ENCODE assay signal across 27 cellular contexts in the genomic region with DNA sequence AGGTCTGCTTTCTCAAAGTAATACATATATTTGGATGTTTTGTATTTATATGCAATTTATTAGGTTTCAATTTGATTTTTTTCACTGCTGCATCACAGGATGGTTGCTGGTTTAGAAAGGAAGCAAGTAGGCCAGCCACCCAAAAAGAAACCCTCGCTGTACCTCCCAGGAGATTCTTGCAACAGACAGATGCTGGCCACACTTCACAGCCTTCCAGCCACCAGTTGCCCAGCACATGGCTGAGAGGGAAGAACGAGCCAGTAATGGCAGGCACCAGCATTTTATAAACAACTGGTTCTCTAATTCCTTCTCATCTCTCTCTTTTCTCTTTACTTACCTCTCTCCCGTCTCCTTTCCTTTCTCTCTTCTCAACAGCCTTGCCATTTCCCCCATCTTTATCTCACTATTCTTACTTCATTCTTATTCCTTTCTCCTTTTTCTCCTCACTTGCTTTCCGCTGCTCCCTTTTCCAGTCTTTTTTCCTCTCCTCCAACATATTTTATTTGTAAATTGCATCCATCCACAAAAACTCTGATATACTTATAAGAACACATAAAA. TPM values are rescaled to one million over a fixed set of nuclear protein-coding genes. Genes with fewer than 3 reads are reported as not detected.
DNase-seq lines count a peak whose midpoint lies in the region; ATAC-seq, FAIRE-seq and TF ChIP-seq lines count a peak whose summit lies in the region.
"Had no signal": no experiment of that assay in that cellular context is flagged by ENCODE, and none has a peak within 500 bp of the region (broad histone marks: within the 10 kb centered on the region; RNA-seq: fewer than 3 reads in every experiment).

No MANE protein-coding gene starts in this region.

- peaks cover 24% of the 10 kb centered on the region for H3K4me1 Mint-ChIP-seq in nephron progenitor cell
- H3K4me1 Mint-ChIP-seq: CD14-positive monocyte; stimulated activated naive B cell treated with anti-CD40 and anti-IgM and Interleukin-4, amounts not matched to agents 10 μg/mL and 1 μg/mL and 100 μg/mL, for 72 hours; T-cell had no signal

- H3K9me3 Mint-ChIP-seq in nephron progenitor cell: no peaks in the 10 kb centered on the region
- H3K9me3 Mint-ChIP-seq: activated T-cell treated with anti-CD3 and anti-CD28 coated beads, Interleukin-2, amount 50 U/mL, for 24 hours; stimulated activated naive B cell treated with anti-CD40 and anti-IgM and Interleukin-4, amounts not matched to agents 10 μg/mL and 1 μg/mL and 100 μg/mL, for 72 hours; T-cell had no signal

- DNase-seq in GM12892 (ENCODE audit: insufficient read length) (no peak), nephron progenitor cell (no peak), uterus (no peak), substantia nigra (lab: John Stamatoyannopoulos, UW) (no peak), Peyer's patch (no peak), aorta (no peak)
- DNase-seq: activated CD4-positive, alpha-beta T cell treated with anti-CD3 and anti-CD28 coated beads, Interleukin-2, amount 50 U/mL, for 1 hour; activated T-cell treated with anti-CD3 and anti-CD28 coated beads, Interleukin-2, amount 50 U/mL, for 24 hours; Caco-2; effector CD8-positive, alpha-beta T cell; islet precursor cell; left ventricle myocardium inferior; mesendoderm; NCI-H1417 treated with DMSO at 0.1 percent for 48 hours; NCI-H2107; NCI-H345; stimulated activated naive B cell treated with anti-CD40 and anti-IgM and Interleukin-4, amounts not matched to agents 10 μg/mL and 1 μg/mL and 100 μg/mL, for 72 hours; T-cell; upper lobe of right lung had no signal

- peaks cover 3% of the 10 kb centered on the region for H3K36me3 Mint-ChIP-seq in nephron progenitor cell (ENCODE audit: low read depth)
- H3K36me3 Mint-ChIP-seq: CD14-positive monocyte; stimulated activated naive B cell treated with anti-CD40 and anti-IgM and Interleukin-4, amounts not matched to agents 10 μg/mL and 1 μg/mL and 100 μg/mL, for 72 hours; T-cell had no signal

- H3F3A ChIP-seq in OCI-LY1 (ENCODE audit: insufficient read depth, low read length): no peaks in the 10 kb centered on the region

- TF ChIP-seq CTCF in OCI-LY1 (IDR thresholded peaks at IDR 0.05; ENCODE audit: low read length) (no peak), nephron progenitor cell (IDR thresholded peaks at IDR 0.05) (no peak), uterus (IDR thresholded peaks at IDR 0.05) (no peak), Peyer's patch (IDR thresholded peaks at IDR 0.05) (no peak)

- H4K20me1 ChIP-seq in OCI-LY1 (ENCODE audit: insufficient read depth, low read length): no peaks in the 10 kb centered on the region

- H3K79me2 ChIP-seq in OCI-LY1 (ENCODE audit: insufficient read depth, low read length): no peaks in the 10 kb centered on the region

- H3K27ac Mint-ChIP-seq in nephron progenitor cell: peak overlapping the region; percentile 4
- H3K27ac Mint-ChIP-seq: activated T-cell treated with anti-CD3 and anti-CD28 coated beads, Interleukin-2, amount 50 U/mL, for 24 hours; CD14-positive monocyte; stimulated activated naive B cell treated with anti-CD40 and anti-IgM and Interleukin-4, amounts not matched to agents 10 μg/mL and 1 μg/mL and 100 μg/mL, for 72 hours; T-cell had no signal

- H3K27me3 Mint-ChIP-seq in nephron progenitor cell (ENCODE audit: low read depth, poor library complexity): no peaks in the 10 kb centered on the region
- H3K27me3 Mint-ChIP-seq: stimulated activated naive B cell treated with anti-CD40 and anti-IgM and Interleukin-4, amounts not matched to agents 10 μg/mL and 1 μg/mL and 100 μg/mL, for 72 hours had no signal

- H3K27me3 ChIP-seq in OCI-LY1 (ENCODE audit: insufficient read depth, low read length) (no peaks in the 10 kb centered on the region), uterus (no peaks in the 10 kb centered on the region), Peyer's patch (no peaks in the 10 kb centered on the region), aorta (ENCODE audit: control insufficient read depth in 1 of 2, insufficient read depth in 2 of 2, low read length in 1 of 2) (no peaks in the 10 kb centered on the region)
- H3K27me3 ChIP-seq: cardiac muscle cell, upper lobe of right lung had no signal

- H3K27ac ChIP-seq in OCI-LY1 (ENCODE audit: low read depth, low read length, poor library complexity, severe bottlenecking) (no peak overlapping the region), uterus (no peak overlapping the region), substantia nigra (ENCODE audit: low read depth, low read length, poor library complexity, severe bottlenecking) (no peak overlapping the region), Peyer's patch (no peak overlapping the region), aorta (ENCODE audit: low read depth in 1 of 2, low read length in 2 of 2) (no peak overlapping the region)
- H3K27ac ChIP-seq: cardiac muscle cell, coronary artery, left ventricle myocardium inferior, SJSA1, skin epidermis, upper lobe of right lung had no signal

- H3K4me3 Mint-ChIP-seq in nephron progenitor cell: no peak overlapping the region
- H3K4me3 Mint-ChIP-seq: activated T-cell treated with anti-CD3 and anti-CD28 coated beads, Interleukin-2, amount 50 U/mL, for 24 hours; CD14-positive monocyte; stimulated activated naive B cell treated with anti-CD40 and anti-IgM and Interleukin-4, amounts not matched to agents 10 μg/mL and 1 μg/mL and 100 μg/mL, for 72 hours; T-cell had no signal

- H3K4me1 ChIP-seq in OCI-LY1 (ENCODE audit: insufficient read depth, low read length, severe bottlenecking): peaks cover 37% of the 10 kb centered on the region
- no peaks in the 10 kb centered on the region for H3K4me1 ChIP-seq in uterus
- no peaks in the 10 kb centered on the region for H3K4me1 ChIP-seq in Peyer's patch
- H3K4me1 ChIP-seq in aorta (ENCODE audit: control insufficient read depth in 1 of 2, insufficient read depth in 2 of 2, low read length in 2 of 2): peaks cover 0 to 2% of the 10 kb centered on the region in 2 donors
- H3K4me1 ChIP-seq: Caco-2, left ventricle myocardium inferior, SJSA1, upper lobe of right lung had no signal

- no peaks in the 10 kb centered on the region for H3K9me3 ChIP-seq in OCI-LY1 (ENCODE audit: low read length)
- no peaks in the 10 kb centered on the region for H3K9me3 ChIP-seq in uterus
- H3K9me3 ChIP-seq in Peyer's patch: no peaks in the 10 kb centered on the region
- H3K9me3 ChIP-seq in aorta (ENCODE audit: control insufficient read depth, low read length): no peaks in the 10 kb centered on the region
- H3K9me3 ChIP-seq: Caco-2, left ventricle myocardium inferior, SJSA1, upper lobe of right lung had no signal

- FAIRE-seq in GM12892 (lab: Jason Lieb, UNC): peak; percentile 38
- FAIRE-seq: astrocyte had no signal

- H3K9ac ChIP-seq in OCI-LY1 (ENCODE audit: low read length): no peak overlapping the region

- WGBS in aorta, 2 donors: 88 to 91% methylated on average over 4 of the region's 4 CpGs

- H3K4me3 ChIP-seq in OCI-LY1 (ENCODE audit: low read depth, low read length, poor library complexity, severe bottlenecking) (no peak overlapping the region), uterus (no peak overlapping the region), Peyer's patch (no peak overlapping the region), aorta (ENCODE audit: low read length in 2 of 2) (no peak overlapping the region)
- H3K4me3 ChIP-seq: cardiac muscle cell, coronary artery, left ventricle myocardium inferior, SJSA1, skin epidermis, upper lobe of right lung had no signal

- H3K36me3 ChIP-seq in OCI-LY1 (ENCODE audit: insufficient read depth, low read length): no peaks in the 10 kb centered on the region
- no peaks in the 10 kb centered on the region for H3K36me3 ChIP-seq in uterus
- H3K36me3 ChIP-seq in Peyer's patch: no peaks in the 10 kb centered on the region
- no peaks in the 10 kb centered on the region for H3K36me3 ChIP-seq in aorta (ENCODE audit: control insufficient read depth in 1 of 2, insufficient read depth in 2 of 2, low read length in 1 of 2)
- H3K36me3 ChIP-seq: cardiac muscle cell, left ventricle myocardium inferior, SJSA1, upper lobe of right lung had no signal

- ATAC-seq in HG02759 (IDR thresholded peaks at IDR 0.05; ENCODE audit: unreplicated experiment) (peak; percentile 54), aorta (ENCODE audit: low FRiP score) (no peak)
- ATAC-seq: stimulated activated naive B cell treated with anti-CD40 and anti-IgM and Interleukin-4, amounts not matched to agents 10 μg/mL and 1 μg/mL and 100 μg/mL, for 72 hours; T-cell; upper lobe of right lung had no signal

- no peak for TF ChIP-seq POLR2A in GM12892 (IDR thresholded peaks at IDR 0.05; ENCODE audit: low read depth, low read length)
- TF ChIP-seq POLR2A in uterus (IDR thresholded peaks at IDR 0.05): no peak
- no peak for TF ChIP-seq POLR2A in Peyer's patch (IDR thresholded peaks at IDR 0.05)

- H3K4me2 ChIP-seq in OCI-LY1 (ENCODE audit: low read length): no peak overlapping the region

- intact Hi-C loops in uterus (cut with DNase I; ENCODE audit: low total_unique reads) (no loop called here), aorta (cut with DNase I) (no loop called here)

- no peaks in the 10 kb centered on the region for H3K9me2 ChIP-seq in OCI-LY1 (ENCODE audit: low read depth, low read length)

- H2AFZ ChIP-seq in OCI-LY1 (ENCODE audit: low read length): peak overlapping the region; percentile 62; the same call in 1 of the 2 replicates

RNA-seq across cellular contexts. Expression of gene EFNA5, which starts 38.9 kb away (rescaled TPM):
- polyA plus RNA-seq in GM12892 (2012; ENCODE audit: missing spikeins): 4.1 TPM
- total RNA-seq in uterus (10 to 100 TPM in 2 of 4 donors, 1 to 10 TPM in 2; 1.2 to 22.7 (median 9.4) TPM), Peyer's patch (10 to 100 TPM in 1 of 4 donors, 1 to 10 TPM in 2, not detected in 1; 1.1 to 27.5 (median 1.1) TPM), aorta (10 to 100 TPM; 11.5 to 11.8 TPM)
- 1 to 10 TPM; 4.2 to 5.0 TPM for polyA plus RNA-seq in aorta
- polyA plus RNA-seq: CD14-positive monocyte had no signal
